In the genomic region with DNA sequence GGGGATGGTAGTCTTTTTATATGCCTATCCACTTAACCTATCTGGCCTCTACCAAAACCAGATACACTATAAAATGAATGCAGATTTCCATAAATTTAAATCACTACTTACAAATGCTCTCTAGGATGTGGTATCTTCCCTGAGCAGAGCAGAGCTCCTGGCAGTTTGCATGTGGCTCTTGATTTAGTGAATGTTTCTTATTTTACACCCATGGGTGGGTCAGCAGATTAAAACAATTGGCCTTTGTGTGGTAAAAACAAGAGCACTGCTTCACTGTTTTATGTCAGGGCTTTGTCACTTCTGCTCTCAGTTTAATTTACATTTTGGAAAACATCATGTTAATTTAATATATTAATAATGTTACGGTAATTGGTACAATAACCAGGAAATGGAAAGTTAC, we compare ENCODE assay signal across 19 cellular contexts. TPM values are rescaled to one million over a fixed set of nuclear protein-coding genes. Genes with fewer than 3 reads are reported as not detected.
A peak's percentile ranks its signal among the peaks of the same experiment; 100 is the strongest.
DNase-seq lines count a peak whose midpoint lies in the region; ATAC-seq and TF ChIP-seq lines count a peak whose summit lies in the region.
"Had no signal": no experiment of that assay in that cellular context is flagged by ENCODE, and none has a peak within 500 bp of the region (broad histone marks: within the 10 kb centered on the region; RNA-seq: fewer than 3 reads in every experiment).

No MANE protein-coding gene starts in this region.

- H3K27me3 Mint-ChIP-seq in stimulated activated naive B cell treated with anti-CD40 and anti-IgM and Interleukin-4, amounts not matched to agents 10 μg/mL and 1 μg/mL and 100 μg/mL, for 72 hours, result no peaks in the 10 kb centered on the region

- no peak overlapping the region for H3K27ac Mint-ChIP-seq in stimulated activated naive B cell treated with anti-CD40 and anti-IgM and Interleukin-4, amounts not matched to agents 10 μg/mL and 1 μg/mL and 100 μg/mL, for 72 hours
- H3K27ac Mint-ChIP-seq: CD8-positive, alpha-beta T cell had no signal

- peak; percentile 73 for DNase-seq in Ammon's horn (ENCODE audit: low spot score)
- DNase-seq in putamen (ENCODE audit: low spot score), result peak; percentile 70
- no peak for DNase-seq in spleen
- no peak for DNase-seq in NOMO-1 treated with dmso at 0.1 percent for 144 hours (lab: John Stamatoyannopoulos, UW; ENCODE audit: unreplicated experiment)
- DNase-seq in stimulated activated naive B cell treated with anti-CD40 and anti-IgM and Interleukin-4, amounts not matched to agents 10 μg/mL and 1 μg/mL and 100 μg/mL, for 72 hours, result no peak
- DNase-seq: CD8-positive, alpha-beta T cell; DMS 273 treated with DMSO at 0.1 percent for 48 hours; GOT3; NCI-H1105 treated with DMSO at 0.1 percent for 48 hours; NCI-H187; NCI-H226; NCI-H524 treated with DMSO at 0.1 percent for 48 hours; SHP77 treated with DMSO at 0.1 percent for 48 hours had no signal

- H3K4me3 Mint-ChIP-seq in stimulated activated naive B cell treated with anti-CD40 and anti-IgM and Interleukin-4, amounts not matched to agents 10 μg/mL and 1 μg/mL and 100 μg/mL, for 72 hours, result no peak overlapping the region
- H3K4me3 Mint-ChIP-seq: CD8-positive, alpha-beta T cell had no signal

- TF ChIP-seq POLR2A in spleen (IDR thresholded peaks at IDR 0.05), result no peak

- peaks cover 11 to 31% of the 10 kb centered on the region in 2 donors for H3K36me3 Mint-ChIP-seq in stimulated activated naive B cell treated with anti-CD40 and anti-IgM and Interleukin-4, amounts not matched to agents 10 μg/mL and 1 μg/mL and 100 μg/mL, for 72 hours

- WGBS in spleen, 5 donors, result 91 to 98% (median 96%) methylated on average over 1 of the region's 1 CpG

- H3K36me3 ChIP-seq in spleen, result peaks cover 0 to 16% (median 0%) of the 10 kb centered on the region in 6 donors

- intact Hi-C loops in spleen (cut with DNase I; ENCODE audit: low total_unique reads), result no loop called here

- H3K9me3 ChIP-seq in spleen, result no peaks in the 10 kb centered on the region
- H3K9me3 ChIP-seq: BLaER1 had no signal

- TF ChIP-seq CTCF in spleen (IDR thresholded peaks at IDR 0.05 in 8 of 11, conservative IDR thresholded peaks at IDR 0.05 in 3 of 11), result no peak

- H3K27ac ChIP-seq in angular gyrus (ENCODE audit: low read depth, low read length), result peak overlapping the region; percentile 75
- H3K27ac ChIP-seq in layer of hippocampus (ENCODE audit: low read depth, low read length), result peak overlapping the region; percentile 63
- H3K27ac ChIP-seq in spleen, result no peak overlapping the region
- H3K27ac ChIP-seq: BLaER1 had no signal

- H3K9me3 Mint-ChIP-seq in stimulated activated naive B cell treated with anti-CD40 and anti-IgM and Interleukin-4, amounts not matched to agents 10 μg/mL and 1 μg/mL and 100 μg/mL, for 72 hours, result no peaks in the 10 kb centered on the region
- H3K9me3 Mint-ChIP-seq: CD8-positive, alpha-beta T cell had no signal

- no peak for ATAC-seq in HG02840 (IDR thresholded peaks at IDR 0.05; ENCODE audit: low FRiP score, unreplicated experiment)
- ATAC-seq in stimulated activated naive B cell treated with anti-CD40 and anti-IgM and Interleukin-4, amounts not matched to agents 10 μg/mL and 1 μg/mL and 100 μg/mL, for 72 hours (replicated peaks), result no peak
- ATAC-seq: CD8-positive, alpha-beta T cell had no signal

- H3K4me3 ChIP-seq in spleen, result no peak overlapping the region
- H3K4me3 ChIP-seq: BLaER1 had no signal

- no peaks in the 10 kb centered on the region for H3K4me1 ChIP-seq in spleen

- no peaks in the 10 kb centered on the region for H3K27me3 ChIP-seq in layer of hippocampus (ENCODE audit: control insufficient read depth, insufficient read depth, low read length)
- H3K27me3 ChIP-seq in spleen (replicated peaks in 1 of 7), result no peaks in the 10 kb centered on the region
- H3K27me3 ChIP-seq: BLaER1 had no signal

- H3K4me1 Mint-ChIP-seq in stimulated activated naive B cell treated with anti-CD40 and anti-IgM and Interleukin-4, amounts not matched to agents 10 μg/mL and 1 μg/mL and 100 μg/mL, for 72 hours, result peaks cover 1 to 22% of the 10 kb centered on the region in 2 donors

RNA-seq across cellular contexts. Expression of gene TAS2R19, which starts 5.5 kb away (rescaled TPM):
- total RNA-seq in spleen, result 10 to 100 TPM in 2 of 7 donors, 1 to 10 TPM in 5; 4.1 to 13.8 (median 9.1) TPM
- under 1 TPM in 2 of 3 donors, not detected in 1; 0.38 to 0.53 TPM for polyA plus RNA-seq in spleen

RNA-seq across cellular contexts. Expression of gene TAS2R31, which starts 14.3 kb away (rescaled TPM):
- total RNA-seq in spleen, result 10 to 100 TPM in 3 of 7 donors, 1 to 10 TPM in 4; 3.7 to 14.1 (median 8.1) TPM
- under 1 TPM in 2 of 3 donors, not detected in 1; 0.21 to 0.35 TPM for polyA plus RNA-seq in spleen

RNA-seq across cellular contexts. Expression of gene TAS2R20, which starts 18.8 kb away (rescaled TPM):
- 1 to 10 TPM; 2.1 to 9.8 (median 5.8) TPM for total RNA-seq in spleen
- under 1 TPM; 0.24 to 0.32 (median 0.27) TPM for polyA plus RNA-seq in spleen

RNA-seq across cellular contexts. Expression of gene TAS2R50, which starts 30.2 kb away (rescaled TPM):
- 1 to 10 TPM; 2.2 to 7.1 (median 4.4) TPM for total RNA-seq in spleen
- under 1 TPM in 1 of 3 donors, not detected in 2; 0.10 TPM for polyA plus RNA-seq in spleen
- total RNA-seq: A172; CD8-positive, alpha-beta T cell had no signal

RNA-seq across cellular contexts. Expression of gene TAS2R46, which starts 45.2 kb away (rescaled TPM):
- total RNA-seq in spleen, result 1 to 10 TPM; 2.9 to 8.8 (median 4.9) TPM
- polyA plus RNA-seq in spleen, result not detected
- total RNA-seq: RPMI7951 had no signal

Comparison
In these comparisons a context has a peak if more than half of its experiments do, and no peak if none do; other contexts are left out.
1. DNase-seq: peak in Ammon's horn (single experiment) and putamen (single experiment); none in spleen (single experiment), NOMO-1 treated with dmso at 0.1 percent for 144 hours (single experiment) and stimulated activated naive B cell treated with anti-CD40 and anti-IgM and Interleukin-4, amounts not matched to agents 10 μg/mL and 1 μg/mL and 100 μg/mL, for 72 hours (single experiment).
2. H3K27ac ChIP-seq: peak in angular gyrus (single experiment) and layer of hippocampus (single experiment); none in spleen (0 of 8).